In genomic region chr3:139427283-139428060, GRCh38 we compare ENCODE assay signal across 8 cellular contexts. TPM values are rescaled to one million over a fixed set of nuclear protein-coding genes. Genes with fewer than 3 reads are reported as not detected.
DNase-seq lines count a peak whose midpoint lies in the region; ATAC-seq and TF ChIP-seq lines count a peak whose summit lies in the region.

No MANE protein-coding gene starts in this region.

- H3K4me3 ChIP-seq in CD4-positive, CD25-positive, alpha-beta regulatory T cell (ENCODE audit: low read depth, low read length): no peak overlapping the region

- H3K27me3 Mint-ChIP-seq in CD4-positive, CD25-positive, alpha-beta regulatory T cell: no peaks in the 10 kb centered on the region
- no peaks in the 10 kb centered on the region for H3K27me3 Mint-ChIP-seq in progenitor cell of endocrine pancreas

- TF ChIP-seq CTCF in VCaP (conservative IDR thresholded peaks at IDR 0.05) (peak; percentile 85), progenitor cell of endocrine pancreas (IDR thresholded peaks at IDR 0.05; ENCODE audit: unreplicated experiment) (peak; percentile 94)

- peaks cover 0 to 4% (median 0%) of the 10 kb centered on the region in 7 donors for H3K9me3 Mint-ChIP-seq in CD4-positive, CD25-positive, alpha-beta regulatory T cell
- H3K9me3 Mint-ChIP-seq in progenitor cell of endocrine pancreas (ENCODE audit: low read depth): no peaks in the 10 kb centered on the region

- H3K27ac ChIP-seq in CD4-positive, CD25-positive, alpha-beta regulatory T cell (ENCODE audit: insufficient read depth, low read length, poor library complexity, severe bottlenecking): no peak overlapping the region
- no peak overlapping the region for H3K27ac ChIP-seq in VCaP

- H3K36me3 Mint-ChIP-seq in CD4-positive, CD25-positive, alpha-beta regulatory T cell: peaks cover 19% of the 10 kb centered on the region
- H3K36me3 Mint-ChIP-seq in progenitor cell of endocrine pancreas (ENCODE audit: insufficient read depth): peaks cover 11% of the 10 kb centered on the region

- H3K27me3 ChIP-seq in CD4-positive, CD25-positive, alpha-beta regulatory T cell (ENCODE audit: control insufficient read depth, insufficient read depth, low read length): no peaks in the 10 kb centered on the region

- H3K36me3 ChIP-seq in CD4-positive, CD25-positive, alpha-beta regulatory T cell (ENCODE audit: control insufficient read depth, insufficient read depth, low read length): no peaks in the 10 kb centered on the region

- peak in 1 of 2 donors; percentile 31 for ATAC-seq in CD4-positive, CD25-positive, alpha-beta regulatory T cell (ENCODE audit: low read depth in 2 of 2)
- ATAC-seq in GM18907 (IDR thresholded peaks at IDR 0.05; ENCODE audit: unreplicated experiment): peak; percentile 74
- peak; percentile 92 for ATAC-seq in HG03175 (IDR thresholded peaks at IDR 0.05; ENCODE audit: unreplicated experiment)

- no peaks in the 10 kb centered on the region for H3K4me1 ChIP-seq in CD4-positive, CD25-positive, alpha-beta regulatory T cell (ENCODE audit: control insufficient read depth, insufficient read depth, low read length, poor library complexity, severe bottlenecking)

- no peaks in the 10 kb centered on the region for H3K9me3 ChIP-seq in CD4-positive, CD25-positive, alpha-beta regulatory T cell (ENCODE audit: control insufficient read depth in 2 of 2, low read length in 2 of 2)

- H3K4me3 Mint-ChIP-seq in CD4-positive, CD25-positive, alpha-beta regulatory T cell: no peak overlapping the region
- H3K4me3 Mint-ChIP-seq in progenitor cell of endocrine pancreas (ENCODE audit: low read depth): no peak overlapping the region

- peak in 2 of 3 donors; percentile 45 to 68 for DNase-seq in CD4-positive, CD25-positive, alpha-beta regulatory T cell
- peak; percentile 95 for DNase-seq in NCI-H2196 (lab: John Stamatoyannopoulos, UW; ENCODE audit: unreplicated experiment)
- peak; percentile 85 for DNase-seq in globus pallidus (ENCODE audit: low spot score)
- DNase-seq in progenitor cell of endocrine pancreas (ENCODE audit: low spot score, unreplicated experiment): no peak
- DNase-seq in activated CD4-positive, alpha-beta T cell treated with anti-CD3 and anti-CD28 coated beads, Interleukin-2, amount 50 U/mL, for 1 hour: no peak

- H3K27ac Mint-ChIP-seq in CD4-positive, CD25-positive, alpha-beta regulatory T cell: no peak overlapping the region
- H3K27ac Mint-ChIP-seq in progenitor cell of endocrine pancreas: no peak overlapping the region

- peaks cover 0 to 3% (median 0%) of the 10 kb centered on the region in 4 donors for H3K4me1 Mint-ChIP-seq in CD4-positive, CD25-positive, alpha-beta regulatory T cell
- H3K4me1 Mint-ChIP-seq in progenitor cell of endocrine pancreas (ENCODE audit: low read depth): no peaks in the 10 kb centered on the region

RNA-seq across cellular contexts. Expression of gene COPB2, which starts 38.0 kb away (rescaled TPM):
- 32.7 TPM for total RNA-seq in CD4-positive, CD25-positive, alpha-beta regulatory T cell
- polyA plus RNA-seq in CD4-positive, CD25-positive, alpha-beta regulatory T cell: 10 to 100 TPM; 63.6 to 80.6 (median 71.1) TPM
- 113 and 125 TPM in 2 replicates for total RNA-seq in progenitor cell of endocrine pancreas

RNA-seq across cellular contexts. Expression of gene RBP2, which starts 48.8 kb away (rescaled TPM):
- not detected for total RNA-seq in CD4-positive, CD25-positive, alpha-beta regulatory T cell
- polyA plus RNA-seq in CD4-positive, CD25-positive, alpha-beta regulatory T cell: not detected
- not detected in 2 replicates for total RNA-seq in progenitor cell of endocrine pancreas

Comparison
In these comparisons a context has a peak if more than half of its experiments do, and no peak if none do; other contexts are left out.
1. DNase-seq: peak in CD4-positive, CD25-positive, alpha-beta regulatory T cell (2 of 3), NCI-H2196 (single experiment) and globus pallidus (single experiment); none in progenitor cell of endocrine pancreas (single experiment) and activated CD4-positive, alpha-beta T cell treated with anti-CD3 and anti-CD28 coated beads, Interleukin-2, amount 50 U/mL, for 1 hour (single experiment).